ENCODE assay signal across 23 cellular contexts in the genomic region with DNA sequence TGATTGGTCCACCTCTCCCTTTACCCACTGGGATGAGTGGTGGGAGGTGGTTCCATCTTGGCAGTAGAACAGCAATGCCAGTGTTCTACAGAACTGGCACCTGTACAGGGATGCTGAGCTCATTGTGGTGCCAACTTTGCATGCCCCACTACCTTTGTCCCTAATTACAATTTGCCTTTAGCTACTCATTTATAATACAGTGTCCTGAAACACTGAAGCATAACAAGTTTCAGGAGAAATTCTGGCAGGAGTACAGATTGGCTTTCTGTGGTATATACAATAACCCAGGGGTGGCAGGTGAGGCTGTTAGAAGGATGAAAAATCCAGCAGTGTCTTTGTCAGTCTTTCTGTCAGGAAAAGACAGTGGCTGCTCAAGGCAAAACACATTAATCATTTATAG.
"Had no signal": no experiment of that assay in that cellular context is flagged by ENCODE, and none has a peak within 500 bp of the region (broad histone marks: within the 10 kb centered on the region; RNA-seq: fewer than 3 reads in every experiment).

No MANE protein-coding gene starts in this region.

- H3K27ac ChIP-seq: pancreas, psoas muscle, right atrium auricular region, spleen, suprapubic skin, tibial nerve had no signal

- H3K4me1 ChIP-seq: pancreas, psoas muscle, right atrium auricular region, spleen, suprapubic skin had no signal

- H3K9me3 ChIP-seq: pancreas, psoas muscle, right atrium auricular region, spleen, suprapubic skin, tibial nerve had no signal

- H3K27me3 ChIP-seq: pancreas, right atrium auricular region, spleen, suprapubic skin, tibial nerve had no signal

- DNase-seq: activated CD4-positive, alpha-beta T cell treated with anti-CD3 and anti-CD28 coated beads for 36 hours; activated CD4-positive, CD25-positive, alpha-beta regulatory T cell; activated CD8-positive, alpha-beta memory T cell treated with anti-CD3 and anti-CD28 coated beads, Interleukin-2, amount 10 ng/mL, durations not matched to agents 7 days and 5 days; activated CD8-positive, alpha-beta T cell treated with anti-CD3 and anti-CD28 coated beads, Interleukin-2, amount 10 ng/mL, durations not matched to agents 7 days and 5 days; activated naive CD8-positive, alpha-beta T cell treated with anti-CD3 and anti-CD28 coated beads, Interleukin-2, amount 50 U/mL, for 24 hours; activated T-cell treated with anti-CD3 and anti-CD28 coated beads, Interleukin-2, amount 50 U/mL, for 48 hours; amygdala; caudate nucleus; cortex of kidney; endodermal cell; foreskin fibroblast; head of caudate nucleus; hippocampal formation; midbrain; naive thymus-derived CD4-positive, alpha-beta T cell; nucleus accumbens; psoas muscle; spleen; stimulated activated naive CD4-positive, alpha-beta T cell had no signal

- H3K4me3 ChIP-seq: pancreas, psoas muscle, right atrium auricular region, spleen, suprapubic skin, tibial nerve had no signal

- H3K36me3 ChIP-seq: pancreas, right atrium auricular region, spleen, suprapubic skin, tibial nerve had no signal
